ENCODE assay signal across 19 cellular contexts in genomic region chr11:30317030-30317429, GRCh38. TPM values are rescaled to one million over a fixed set of nuclear protein-coding genes. Genes with fewer than 3 reads are reported as not detected.
DNase-seq lines count a peak whose midpoint lies in the region; ATAC-seq, FAIRE-seq and TF ChIP-seq lines count a peak whose summit lies in the region.
"Had no signal": no experiment of that assay in that cellular context is flagged by ENCODE, and none has a peak within 500 bp of the region (broad histone marks: within the 10 kb centered on the region; RNA-seq: fewer than 3 reads in every experiment).

No MANE protein-coding gene starts in this region.

- ATAC-seq in GM19455 (IDR thresholded peaks at IDR 0.05; ENCODE audit: unreplicated experiment) (peak; percentile 61), HG02798 (IDR thresholded peaks at IDR 0.05; ENCODE audit: poor library complexity, unreplicated experiment) (peak; percentile 68), HG03520 (IDR thresholded peaks at IDR 0.05; ENCODE audit: unreplicated experiment) (peak; percentile 53), Right ventricle myocardium superior (ENCODE audit: poor library complexity) (no peak)
- ATAC-seq: GM23338; naive thymus-derived CD8-positive, alpha-beta T cell; stimulated activated naive CD8-positive, alpha-beta T cell treated with anti-CD3 and anti-CD28 coated beads, Interleukin-15, amount 100 ng/mL, for 72 hours had no signal

- H3K4me1 Mint-ChIP-seq in activated T-cell treated with anti-CD3 and anti-CD28 coated beads, Interleukin-2, amount 50 U/mL, for 24 hours (ENCODE audit: low read depth), result peaks cover 7% of the 10 kb centered on the region
- peaks cover 0 to 14% (median 3%) of the 10 kb centered on the region in 4 donors for H3K4me1 Mint-ChIP-seq in CD4-positive, alpha-beta memory T cell

- H3K27me3 Mint-ChIP-seq in activated T-cell treated with anti-CD3 and anti-CD28 coated beads, Interleukin-2, amount 50 U/mL, for 24 hours, result no peaks in the 10 kb centered on the region
- H3K27me3 Mint-ChIP-seq in CD4-positive, alpha-beta memory T cell, result peaks cover 2 to 6% of the 10 kb centered on the region in 2 donors

- CTCF ChIA-PET in CD4-positive, alpha-beta memory T cell (lab: Charles Lee; ENCODE audit: partially characterized antibody), result interaction anchor here (1.4 to 3.5 kb wide), 3 partner anchors 9 to 28 kb away, joined by 3 to 10 read pairs (median 6); no protein-coding TSS in a partner anchor

- H3K27me3 ChIP-seq in CD4-positive, alpha-beta memory T cell (ENCODE audit: insufficient read depth, low read length), result no peaks in the 10 kb centered on the region
- H3K27me3 ChIP-seq: right atrium auricular region, vagina had no signal

- intact Hi-C loops in Right ventricle myocardium superior (cut with DNase I), result loop anchor here (10.0 kb wide), 1 partner anchor 182 kb away; no protein-coding TSS in a partner anchor
- intact Hi-C loops in CD4-positive, alpha-beta memory T cell (cut with micrococcal nuclease), result no loop called here

- DNase-seq in GM12891 (ENCODE audit: insufficient read length, low spot score) (no peak), Right ventricle myocardium superior (no peak)
- DNase-seq in activated T-cell treated with anti-CD3 and anti-CD28 coated beads, Interleukin-2, amount 50 U/mL, for 24 hours, result no peak
- no peak for DNase-seq in stimulated activated naive CD4-positive, alpha-beta T cell (lab: John Stamatoyannopoulos, UW)
- DNase-seq in CD4-positive, alpha-beta memory T cell, result no peak
- DNase-seq: ACHN; Calu3; Kasumi-1; naive thymus-derived CD8-positive, alpha-beta T cell; SIG-M5; stimulated activated CD4-positive, alpha-beta T cell treated with anti-CD3 and anti-CD28 coated beads, Interleukin-4, amount 100 ng/mL, for 4 hours; stimulated activated naive CD8-positive, alpha-beta T cell treated with anti-CD3 and anti-CD28 coated beads, Interleukin-15, amount 100 ng/mL, for 72 hours had no signal

- H3K36me3 ChIP-seq in CD4-positive, alpha-beta memory T cell (ENCODE audit: insufficient read depth, low read length), result no peaks in the 10 kb centered on the region
- H3K36me3 ChIP-seq: right atrium auricular region, vagina had no signal

- no peak overlapping the region for H3K27ac ChIP-seq in CD4-positive, alpha-beta memory T cell (ENCODE audit: low read depth, low read length)
- H3K27ac ChIP-seq: right atrium auricular region, vagina had no signal

- no peaks in the 10 kb centered on the region for H3K9me3 Mint-ChIP-seq in activated T-cell treated with anti-CD3 and anti-CD28 coated beads, Interleukin-2, amount 50 U/mL, for 24 hours
- H3K9me3 Mint-ChIP-seq in CD4-positive, alpha-beta memory T cell, result no peaks in the 10 kb centered on the region
- H3K9me3 Mint-ChIP-seq: GM23338; naive thymus-derived CD8-positive, alpha-beta T cell; stimulated activated naive CD8-positive, alpha-beta T cell treated with anti-CD3 and anti-CD28 coated beads, Interleukin-15, amount 100 ng/mL, for 72 hours had no signal

- H3K4me3 Mint-ChIP-seq in activated T-cell treated with anti-CD3 and anti-CD28 coated beads, Interleukin-2, amount 50 U/mL, for 24 hours, result no peak overlapping the region
- H3K4me3 Mint-ChIP-seq in CD4-positive, alpha-beta memory T cell, result peak overlapping the region in 1 of 8 donors; percentile 14
- H3K4me3 Mint-ChIP-seq: GM23338; naive thymus-derived CD8-positive, alpha-beta T cell; stimulated activated naive CD8-positive, alpha-beta T cell treated with anti-CD3 and anti-CD28 coated beads, Interleukin-15, amount 100 ng/mL, for 72 hours had no signal

- no peaks in the 10 kb centered on the region for H3K4me1 ChIP-seq in CD4-positive, alpha-beta memory T cell (ENCODE audit: insufficient read depth, low read length)
- H3K4me1 ChIP-seq: right atrium auricular region, vagina had no signal

- peak; percentile 81 for FAIRE-seq in GM12891 (lab: Jason Lieb, UNC)
- FAIRE-seq: colon had no signal

- no peak overlapping the region for H3K4me3 ChIP-seq in CD4-positive, alpha-beta memory T cell (ENCODE audit: low read length in 2 of 2)
- H3K4me3 ChIP-seq: GM23338, right atrium auricular region, vagina had no signal

- no peak for TF ChIP-seq POLR2A in GM12891 (IDR thresholded peaks at IDR 0.05; ENCODE audit: low read depth, low read length)

- POLR2A ChIA-PET in CD4-positive, alpha-beta memory T cell (lab: Charles Lee; ENCODE audit: partially characterized antibody), result no interaction called here

- H3K27ac Mint-ChIP-seq in activated T-cell treated with anti-CD3 and anti-CD28 coated beads, Interleukin-2, amount 50 U/mL, for 24 hours, result no peak overlapping the region
- H3K27ac Mint-ChIP-seq in CD4-positive, alpha-beta memory T cell, result peak overlapping the region in 1 of 7 donors; percentile 8
- H3K27ac Mint-ChIP-seq: GM23338 had no signal

- no peaks in the 10 kb centered on the region for H3K9me3 ChIP-seq in CD4-positive, alpha-beta memory T cell (ENCODE audit: control insufficient read depth in 1 of 2, low read length in 2 of 2)
- H3K9me3 ChIP-seq: right atrium auricular region, vagina had no signal

- H3K36me3 Mint-ChIP-seq in activated T-cell treated with anti-CD3 and anti-CD28 coated beads, Interleukin-2, amount 50 U/mL, for 24 hours (ENCODE audit: low read depth), result no peaks in the 10 kb centered on the region
- H3K36me3 Mint-ChIP-seq in CD4-positive, alpha-beta memory T cell, result no peaks in the 10 kb centered on the region
- H3K36me3 Mint-ChIP-seq: naive thymus-derived CD8-positive, alpha-beta T cell had no signal

TF ChIP-seq in GM12891, 5 proteins besides CTCF, POLR2A, EP300 and RAD21:
- TF ChIP-seq TAF1 (IDR thresholded peaks at IDR 0.05; ENCODE audit: low read depth, low read length) (no peak), SPI1 (IDR thresholded peaks at IDR 0.05; ENCODE audit: low read depth, low read length) (peak; percentile 29; the same call in 1 of the 2 replicates)

RNA-seq across cellular contexts. Expression of gene ARL14EP, which starts 5.9 kb away (rescaled TPM):
- 22.0 TPM for polyA plus RNA-seq in GM12891 (2012; ENCODE audit: low read depth, missing spikeins)
- total RNA-seq in Right ventricle myocardium superior, result 35.5 TPM
- total RNA-seq in CD4-positive, alpha-beta memory T cell, result 10 to 100 TPM; 44.3 to 50.1 TPM
- 10 to 100 TPM; 83.6 to 86.7 TPM for polyA plus RNA-seq in CD4-positive, alpha-beta memory T cell
